8 cellular contexts compared by ENCODE assay signal in the genomic region with DNA sequence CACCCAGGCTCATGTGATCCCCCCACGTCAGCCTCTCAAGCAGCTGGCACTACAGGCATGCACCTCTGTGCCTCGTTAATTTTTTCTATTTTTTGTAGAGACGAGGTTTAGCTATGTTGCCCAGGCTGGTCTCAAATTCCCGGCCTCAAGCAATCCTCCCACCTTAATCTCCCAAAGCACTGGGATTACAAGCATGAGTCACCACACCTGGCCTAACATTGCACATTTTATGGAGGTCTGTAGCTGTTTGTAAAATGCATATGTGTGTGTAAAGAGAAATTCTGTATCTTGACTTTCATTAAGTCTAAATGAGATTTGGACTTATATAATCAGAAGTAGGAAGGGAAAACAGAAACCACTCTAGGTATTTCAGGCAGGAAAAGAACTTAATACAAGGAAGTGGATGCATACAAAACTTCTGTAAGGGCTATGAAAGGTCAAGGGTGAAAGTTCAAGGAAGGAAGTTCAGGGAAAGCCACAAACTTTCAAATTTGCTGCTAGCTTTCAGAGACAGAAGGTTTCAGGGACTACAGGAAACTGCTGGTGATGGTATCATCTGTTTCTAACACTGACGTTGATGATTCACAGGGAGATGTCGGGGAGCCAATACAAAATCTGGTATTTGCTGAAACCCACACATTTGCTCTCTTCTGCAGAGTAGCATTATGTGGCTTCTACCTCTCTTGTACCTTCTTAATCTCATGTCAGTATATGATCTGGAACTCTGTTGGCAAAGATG.
A peak's percentile ranks its signal among the peaks of the same experiment; 100 is the strongest.
DNase-seq lines count a peak whose midpoint lies in the region; ATAC-seq, FAIRE-seq and TF ChIP-seq lines count a peak whose summit lies in the region.

No MANE protein-coding gene starts in this region.

- no peak overlapping the region for H3K4me3 ChIP-seq in right atrium auricular region

- no peaks in the 10 kb centered on the region for H3K36me3 Mint-ChIP-seq in activated naive CD4-positive, alpha-beta T cell treated with anti-CD3 and anti-CD28 coated beads, Interleukin-2, amount 10 ng/mL, durations not matched to agents 7 days and 5 days

- TF ChIP-seq POLR2A in GM12891 (IDR thresholded peaks at IDR 0.05; ENCODE audit: low read depth, low read length): no peak

- H3K9me3 ChIP-seq in right atrium auricular region: no peaks in the 10 kb centered on the region

- ATAC-seq in GM21526 (IDR thresholded peaks at IDR 0.05; ENCODE audit: low FRiP score, unreplicated experiment): peak; percentile 57

- no peaks in the 10 kb centered on the region for H3K9me3 Mint-ChIP-seq in activated naive CD4-positive, alpha-beta T cell treated with anti-CD3 and anti-CD28 coated beads, Interleukin-2, amount 10 ng/mL, durations not matched to agents 7 days and 5 days

- CTCF ChIA-PET in activated naive CD4-positive, alpha-beta T cell treated with anti-CD3 and anti-CD28 coated beads, Interleukin-2, amount 10 ng/mL, durations not matched to agents 7 days and 5 days (lab: Charles Lee): interaction anchor here (0.9 to 1.2 kb wide), 3 partner anchors 11 to 154 kb away, joined by 3 read pairs; no protein-coding TSS in a partner anchor

- H3K4me3 Mint-ChIP-seq in activated naive CD4-positive, alpha-beta T cell treated with anti-CD3 and anti-CD28 coated beads, Interleukin-2, amount 10 ng/mL, durations not matched to agents 7 days and 5 days: no peak overlapping the region

- no peak overlapping the region for H3K27ac ChIP-seq in right atrium auricular region

- TF ChIP-seq CTCF in right atrium auricular region (IDR thresholded peaks at IDR 0.05): no peak

- peaks cover 0 to 8% of the 10 kb centered on the region in 2 donors for H3K4me1 ChIP-seq in right atrium auricular region

- peaks cover 16% of the 10 kb centered on the region for H3K27me3 Mint-ChIP-seq in activated naive CD4-positive, alpha-beta T cell treated with anti-CD3 and anti-CD28 coated beads, Interleukin-2, amount 10 ng/mL, durations not matched to agents 7 days and 5 days

- DNase-seq in GM12891 (ENCODE audit: insufficient read length, low spot score): peak; percentile 18
- peak; percentile 66 for DNase-seq in HT-29 (ENCODE audit: low spot score)
- DNase-seq in activated naive CD4-positive, alpha-beta T cell treated with anti-CD3 and anti-CD28 coated beads, Interleukin-2, amount 10 ng/mL, durations not matched to agents 7 days and 5 days: peak; percentile 38
- peak; percentile 30 for DNase-seq in non-pigmented ciliary epithelial cell (ENCODE audit: low read depth)
- DNase-seq in right atrium auricular region (ENCODE audit: low spot score): no peak
- no peak for DNase-seq in nucleus accumbens (lab: John Stamatoyannopoulos, UW)
- no peak for DNase-seq in NCI-H1092 (lab: John Stamatoyannopoulos, UW)

- peak overlapping the region; percentile 28 for H3K27ac Mint-ChIP-seq in activated naive CD4-positive, alpha-beta T cell treated with anti-CD3 and anti-CD28 coated beads, Interleukin-2, amount 10 ng/mL, durations not matched to agents 7 days and 5 days

- peaks cover 18% of the 10 kb centered on the region for H3K4me1 Mint-ChIP-seq in activated naive CD4-positive, alpha-beta T cell treated with anti-CD3 and anti-CD28 coated beads, Interleukin-2, amount 10 ng/mL, durations not matched to agents 7 days and 5 days

- FAIRE-seq in GM12891 (lab: Jason Lieb, UNC): peak; percentile 66

- H3K27me3 ChIP-seq in right atrium auricular region: no peaks in the 10 kb centered on the region

- no peaks in the 10 kb centered on the region for H3K36me3 ChIP-seq in right atrium auricular region

TF ChIP-seq in GM12891, 5 proteins besides CTCF, POLR2A, EP300 and RAD21:
- peak; percentile 48 for TF ChIP-seq SPI1 (IDR thresholded peaks at IDR 0.05; ENCODE audit: low read depth, low read length)
- no peak for TF ChIP-seq POU2F2 (IDR thresholded peaks at IDR 0.05; ENCODE audit: low read depth, low read length)

Comparison
In these comparisons a context has a peak if more than half of its experiments do, and no peak if none do; other contexts are left out.
1. DNase-seq: peak in GM12891 (single experiment), HT-29 (single experiment), activated naive CD4-positive, alpha-beta T cell treated with anti-CD3 and anti-CD28 coated beads, Interleukin-2, amount 10 ng/mL, durations not matched to agents 7 days and 5 days (single experiment) and non-pigmented ciliary epithelial cell (single experiment); none in right atrium auricular region (single experiment), nucleus accumbens (0 of 56) and NCI-H1092 (single experiment).